Comparison of ENCODE assay signal across 8 cellular contexts in genomic region chr12:57008113-57008687, GRCh38. TPM values are rescaled to one million over a fixed set of nuclear protein-coding genes. Genes with fewer than 3 reads are reported as not detected.
DNase-seq lines count a peak whose midpoint lies in the region; ATAC-seq, FAIRE-seq and TF ChIP-seq lines count a peak whose summit lies in the region.

No MANE protein-coding gene starts in this region.

- POLR2A ChIA-PET in HCT116 (lab: Charles Lee) = no interaction called here

- RAD21 ChIA-PET in HCT116 (lab: Charles Lee; ENCODE audit: low non-redundant PET in 1 of 2, low total read pairs in 2 of 2, uncharacterized antibody in 2 of 2, unreplicated experiment in 2 of 2) = interaction anchor here in 1 of 2 experiments (0.5 kb wide), 1 partner anchor 487 kb away, joined by 3 read pairs; the partner anchor contains the start of gene RBMS2

- no peak for ATAC-seq in HCT116
- no peak for ATAC-seq in GM18861 (IDR thresholded peaks at IDR 0.05; ENCODE audit: unreplicated experiment)
- ATAC-seq in GM18858 (IDR thresholded peaks at IDR 0.05; ENCODE audit: unreplicated experiment) = no peak

- H4K20me1 ChIP-seq in HCT116 (ENCODE audit: insufficient read depth) = no peaks in the 10 kb centered on the region

- TF ChIP-seq CTCF in HCT116 (IDR thresholded peaks at IDR 0.05 in 2 of 3, conservative IDR thresholded peaks at IDR 0.05 in 1 of 3; ENCODE audit: borderline replicate concordance in 1 of 3, insufficient read depth in 1 of 3, low read depth in 2 of 3, low read length in 2 of 3) (peak; percentile 65 to 93 (median 79)), astrocyte of the cerebellum (IDR thresholded peaks at IDR 0.05; ENCODE audit: low read depth, low read length, missing control alignments) (peak; percentile 67)

- no peak overlapping the region for H3K4me2 ChIP-seq in HCT116 (ENCODE audit: low read length)

- intact Hi-C loops in HCT116 (cut with micrococcal nuclease) = loop anchor here (1.0 to 5.0 kb wide), 4 partner anchors 54 to 251 kb away; no protein-coding TSS in a partner anchor

- H3K4me3 ChIP-seq in HCT116 (replicated peaks in 1 of 2; ENCODE audit: low read depth in 1 of 2, low read length in 2 of 2) (no peak overlapping the region), astrocyte of the cerebellum (ENCODE audit: low read depth, low read length) (no peak overlapping the region)

- peaks cover 4 to 13% of the 10 kb centered on the region in 2 experiments; a peak in 2 of 4 replicates for H3K36me3 ChIP-seq in HCT116 (ENCODE audit: control insufficient read depth in 1 of 2, insufficient read depth in 2 of 2, low read length in 2 of 2)

- no peak for TF ChIP-seq POLR2A in HCT116 (IDR thresholded peaks at IDR 0.05; ENCODE audit: borderline replicate concordance, extremely low read depth, insufficient read depth, insufficient read length)

- peak; percentile 92 for TF ChIP-seq RAD21 in HCT116 (IDR thresholded peaks at IDR 0.05; ENCODE audit: low read depth)

- H3K27me3 ChIP-seq in HCT116 (ENCODE audit: insufficient read depth, low read length) = peaks cover 4% of the 10 kb centered on the region; the same call in 1 of the 2 replicates

- in situ Hi-C loops in astrocyte of the cerebellum (cut with HindIII; ENCODE audit: low sequenced_read_pairs) = no loop called here

- no TSS peak for BruUV-seq in HCT116 (replicated peaks; lab: Mats Ljungman, UMichigan)

- peak; percentile 68 for DNase-seq in D341Med (ENCODE audit: low spot score)
- peak; percentile 52 for DNase-seq in HCT116 (ENCODE audit: low read depth, low spot score)
- DNase-seq in NCI-H82 treated with DMSO at 0.1 percent for 48 hours (lab: John Stamatoyannopoulos, UW; ENCODE audit: unreplicated experiment) = peak; percentile 51
- peak; percentile 46 for DNase-seq in astrocyte of the cerebellum (ENCODE audit: low read depth)
- peak; percentile 59 for DNase-seq in kidney tubule cell (ENCODE audit: low spot score)
- DNase-seq in urothelium cell line (ENCODE audit: low spot score) = peak; percentile 46

- peaks cover 4 to 24% of the 10 kb centered on the region in 2 experiments; a peak in 3 of 4 replicates for H3K4me1 ChIP-seq in HCT116 (ENCODE audit: control insufficient read depth in 1 of 2, insufficient read depth in 2 of 2, low read length in 2 of 2)

- no peak overlapping the region for H3K9ac ChIP-seq in HCT116 (ENCODE audit: low read length)

- CTCF ChIA-PET in HCT116 (lab: Charles Lee) = interaction anchor here (0.5 to 5.3 kb wide), 9 partner anchors 10 to 1010 kb away, joined by 3 to 26 read pairs (median 5); partner anchors contain the start of gene STAT6

- FAIRE-seq in urothelium cell line (lab: Jason Lieb, UNC) = no peak

- peak overlapping the region; percentile 14 for H2AFZ ChIP-seq in HCT116 (ENCODE audit: low read depth, low read length, poor library complexity, severe bottlenecking)

- peaks cover 27% of the 10 kb centered on the region for H3K79me2 ChIP-seq in HCT116 (ENCODE audit: insufficient read depth, low read length)

- no peaks in the 10 kb centered on the region for H3K9me2 ChIP-seq in HCT116 (ENCODE audit: insufficient read depth)

- no peaks in the 10 kb centered on the region for H3K9me3 ChIP-seq in HCT116 (ENCODE audit: control insufficient read depth in 1 of 2, insufficient read depth in 1 of 2, low read depth in 1 of 2, low read length in 2 of 2)

- no peak overlapping the region for H3K27ac ChIP-seq in HCT116 (ENCODE audit: low read depth, low read length)

TF ChIP-seq in HCT116, 20 proteins besides CTCF, POLR2A, EP300 and RAD21:
- TF ChIP-seq CEBPB (IDR thresholded peaks at IDR 0.05; ENCODE audit: low read depth) (no peak), ELF1 (IDR thresholded peaks at IDR 0.05; ENCODE audit: borderline replicate concordance, low read depth) (no peak), TCF7L2 (IDR thresholded peaks at IDR 0.05; ENCODE audit: borderline replicate concordance, extremely low read depth, insufficient read depth, insufficient read length) (no peak)

RNA-seq across cellular contexts. Expression of gene ZBTB39, which starts 1.9 kb away (rescaled TPM):
- 12.3 TPM for total RNA-seq in HCT116 (2021; ENCODE audit: unreplicated experiment)
- 6.6 and 6.9 TPM in 2 replicates for polyA plus RNA-seq in HCT116 (2012)

RNA-seq across cellular contexts. Expression of gene TAC3, which starts 8.1 kb away (rescaled TPM):
- not detected for total RNA-seq in HCT116 (2021; ENCODE audit: unreplicated experiment)
- 0.11 and 0.31 TPM in 2 replicates for polyA plus RNA-seq in HCT116 (2012)

RNA-seq across cellular contexts. Expression of gene MYO1A, which starts 41.7 kb away (rescaled TPM):
- total RNA-seq in HCT116 (2021; ENCODE audit: unreplicated experiment) = 0.76 TPM
- 0.49 and 0.69 TPM in 2 replicates for polyA plus RNA-seq in HCT116 (2012)

RNA-seq across cellular contexts. Expression of gene RDH16, which starts 50.8 kb away (rescaled TPM):
- total RNA-seq in HCT116 (2021; ENCODE audit: unreplicated experiment) = 0.59 TPM
- polyA plus RNA-seq in HCT116 (2012) = 0.35 and 0.55 TPM in 2 replicates
